In the genomic region with DNA sequence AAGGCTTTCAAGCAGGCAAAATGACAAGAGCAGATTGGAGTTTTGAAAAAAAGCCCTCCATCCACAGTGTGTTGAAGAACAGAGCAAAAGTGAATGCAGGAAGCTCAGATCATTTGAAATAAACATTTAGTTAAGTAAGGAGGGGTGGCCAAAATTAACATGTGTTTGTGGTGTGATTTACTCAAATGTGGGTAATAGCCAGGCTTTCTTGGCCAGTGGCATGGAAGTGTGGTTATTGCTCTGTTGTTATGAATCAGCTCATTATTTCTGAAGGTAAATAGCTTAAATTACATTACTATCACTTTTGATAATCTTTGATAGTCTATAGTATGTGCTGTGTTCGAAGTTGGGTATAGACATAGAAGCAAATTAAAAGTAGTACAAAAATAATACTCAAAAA, we compare ENCODE assay signal across 1 cellular context.
TF ChIP-seq lines count a peak whose summit lies in the region.

No MANE protein-coding gene starts in this region.

TF ChIP-seq in H1, 55 proteins besides CTCF, POLR2A, EP300 and RAD21 (continued from another document):
- TF ChIP-seq, protein P1, sequence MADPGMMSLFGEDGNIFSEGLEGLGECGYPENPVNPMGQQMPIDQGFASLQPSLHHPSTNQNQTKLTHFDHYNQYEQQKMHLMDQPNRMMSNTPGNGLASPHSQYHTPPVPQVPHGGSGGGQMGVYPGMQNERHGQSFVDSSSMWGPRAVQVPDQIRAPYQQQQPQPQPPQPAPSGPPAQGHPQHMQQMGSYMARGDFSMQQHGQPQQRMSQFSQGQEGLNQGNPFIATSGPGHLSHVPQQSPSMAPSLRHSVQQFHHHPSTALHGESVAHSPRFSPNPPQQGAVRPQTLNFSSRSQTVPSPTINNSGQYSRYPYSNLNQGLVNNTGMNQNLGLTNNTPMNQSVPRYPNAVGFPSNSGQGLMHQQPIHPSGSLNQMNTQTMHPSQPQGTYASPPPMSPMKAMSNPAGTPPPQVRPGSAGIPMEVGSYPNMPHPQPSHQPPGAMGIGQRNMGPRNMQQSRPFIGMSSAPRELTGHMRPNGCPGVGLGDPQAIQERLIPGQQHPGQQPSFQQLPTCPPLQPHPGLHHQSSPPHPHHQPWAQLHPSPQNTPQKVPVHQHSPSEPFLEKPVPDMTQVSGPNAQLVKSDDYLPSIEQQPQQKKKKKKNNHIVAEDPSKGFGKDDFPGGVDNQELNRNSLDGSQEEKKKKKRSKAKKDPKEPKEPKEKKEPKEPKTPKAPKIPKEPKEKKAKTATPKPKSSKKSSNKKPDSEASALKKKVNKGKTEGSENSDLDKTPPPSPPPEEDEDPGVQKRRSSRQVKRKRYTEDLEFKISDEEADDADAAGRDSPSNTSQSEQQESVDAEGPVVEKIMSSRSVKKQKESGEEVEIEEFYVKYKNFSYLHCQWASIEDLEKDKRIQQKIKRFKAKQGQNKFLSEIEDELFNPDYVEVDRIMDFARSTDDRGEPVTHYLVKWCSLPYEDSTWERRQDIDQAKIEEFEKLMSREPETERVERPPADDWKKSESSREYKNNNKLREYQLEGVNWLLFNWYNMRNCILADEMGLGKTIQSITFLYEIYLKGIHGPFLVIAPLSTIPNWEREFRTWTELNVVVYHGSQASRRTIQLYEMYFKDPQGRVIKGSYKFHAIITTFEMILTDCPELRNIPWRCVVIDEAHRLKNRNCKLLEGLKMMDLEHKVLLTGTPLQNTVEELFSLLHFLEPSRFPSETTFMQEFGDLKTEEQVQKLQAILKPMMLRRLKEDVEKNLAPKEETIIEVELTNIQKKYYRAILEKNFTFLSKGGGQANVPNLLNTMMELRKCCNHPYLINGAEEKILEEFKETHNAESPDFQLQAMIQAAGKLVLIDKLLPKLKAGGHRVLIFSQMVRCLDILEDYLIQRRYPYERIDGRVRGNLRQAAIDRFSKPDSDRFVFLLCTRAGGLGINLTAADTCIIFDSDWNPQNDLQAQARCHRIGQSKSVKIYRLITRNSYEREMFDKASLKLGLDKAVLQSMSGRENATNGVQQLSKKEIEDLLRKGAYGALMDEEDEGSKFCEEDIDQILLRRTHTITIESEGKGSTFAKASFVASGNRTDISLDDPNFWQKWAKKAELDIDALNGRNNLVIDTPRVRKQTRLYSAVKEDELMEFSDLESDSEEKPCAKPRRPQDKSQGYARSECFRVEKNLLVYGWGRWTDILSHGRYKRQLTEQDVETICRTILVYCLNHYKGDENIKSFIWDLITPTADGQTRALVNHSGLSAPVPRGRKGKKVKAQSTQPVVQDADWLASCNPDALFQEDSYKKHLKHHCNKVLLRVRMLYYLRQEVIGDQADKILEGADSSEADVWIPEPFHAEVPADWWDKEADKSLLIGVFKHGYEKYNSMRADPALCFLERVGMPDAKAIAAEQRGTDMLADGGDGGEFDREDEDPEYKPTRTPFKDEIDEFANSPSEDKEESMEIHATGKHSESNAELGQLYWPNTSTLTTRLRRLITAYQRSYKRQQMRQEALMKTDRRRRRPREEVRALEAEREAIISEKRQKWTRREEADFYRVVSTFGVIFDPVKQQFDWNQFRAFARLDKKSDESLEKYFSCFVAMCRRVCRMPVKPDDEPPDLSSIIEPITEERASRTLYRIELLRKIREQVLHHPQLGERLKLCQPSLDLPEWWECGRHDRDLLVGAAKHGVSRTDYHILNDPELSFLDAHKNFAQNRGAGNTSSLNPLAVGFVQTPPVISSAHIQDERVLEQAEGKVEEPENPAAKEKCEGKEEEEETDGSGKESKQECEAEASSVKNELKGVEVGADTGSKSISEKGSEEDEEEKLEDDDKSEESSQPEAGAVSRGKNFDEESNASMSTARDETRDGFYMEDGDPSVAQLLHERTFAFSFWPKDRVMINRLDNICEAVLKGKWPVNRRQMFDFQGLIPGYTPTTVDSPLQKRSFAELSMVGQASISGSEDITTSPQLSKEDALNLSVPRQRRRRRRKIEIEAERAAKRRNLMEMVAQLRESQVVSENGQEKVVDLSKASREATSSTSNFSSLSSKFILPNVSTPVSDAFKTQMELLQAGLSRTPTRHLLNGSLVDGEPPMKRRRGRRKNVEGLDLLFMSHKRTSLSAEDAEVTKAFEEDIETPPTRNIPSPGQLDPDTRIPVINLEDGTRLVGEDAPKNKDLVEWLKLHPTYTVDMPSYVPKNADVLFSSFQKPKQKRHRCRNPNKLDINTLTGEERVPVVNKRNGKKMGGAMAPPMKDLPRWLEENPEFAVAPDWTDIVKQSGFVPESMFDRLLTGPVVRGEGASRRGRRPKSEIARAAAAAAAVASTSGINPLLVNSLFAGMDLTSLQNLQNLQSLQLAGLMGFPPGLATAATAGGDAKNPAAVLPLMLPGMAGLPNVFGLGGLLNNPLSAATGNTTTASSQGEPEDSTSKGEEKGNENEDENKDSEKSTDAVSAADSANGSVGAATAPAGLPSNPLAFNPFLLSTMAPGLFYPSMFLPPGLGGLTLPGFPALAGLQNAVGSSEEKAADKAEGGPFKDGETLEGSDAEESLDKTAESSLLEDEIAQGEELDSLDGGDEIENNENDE (IDR thresholded peaks at IDR 0.05; ENCODE audit: insufficient replicate concordance, low read length) = no peak
- TF ChIP-seq TAF7 (optimal IDR thresholded peaks at IDR 0.05; ENCODE audit: borderline replicate concordance, low read depth, low read length) (no peak), GTF2F1 (IDR thresholded peaks at IDR 0.05; ENCODE audit: borderline replicate concordance, low read depth, low read length) (no peak), CHD2 (IDR thresholded peaks at IDR 0.05; ENCODE audit: low read length) (no peak), RBBP5 (IDR thresholded peaks at IDR 0.05; ENCODE audit: borderline replicate concordance, low read depth, low read length) (no peak), KDM5A (IDR thresholded peaks at IDR 0.05; ENCODE audit: low read length) (no peak), SP4 (IDR thresholded peaks at IDR 0.05; ENCODE audit: low read length) (no peak), POLR2AphosphoS5 (IDR thresholded peaks at IDR 0.05; ENCODE audit: low read depth, low read length) (no peak), SIRT6 (IDR thresholded peaks at IDR 0.05; ENCODE audit: low read length) (no peak), SP2 (IDR thresholded peaks at IDR 0.05; ENCODE audit: low read length) (no peak), EGR1 (IDR thresholded peaks at IDR 0.05; ENCODE audit: borderline replicate concordance, low read depth, low read length) (no peak), POU5F1 (IDR thresholded peaks at IDR 0.05; ENCODE audit: low read depth, low read length) (no peak), YY1 (IDR thresholded peaks at IDR 0.05; ENCODE audit: low read depth, low read length) (no peak), RNF2 (IDR thresholded peaks at IDR 0.05; ENCODE audit: borderline replicate concordance, low read depth, low read length, missing control alignments, poor library complexity, severe bottlenecking) (no peak), BCL11A (IDR thresholded peaks at IDR 0.05; ENCODE audit: low read depth in 2 of 2, low read length in 2 of 2) (no peak), SRF (IDR thresholded peaks at IDR 0.05; ENCODE audit: low read depth, low read length) (no peak), NANOG (IDR thresholded peaks at IDR 0.05; ENCODE audit: insufficient read depth, low read depth, low read length, poor library complexity, severe bottlenecking) (no peak)
- TF ChIP-seq, protein P2, sequence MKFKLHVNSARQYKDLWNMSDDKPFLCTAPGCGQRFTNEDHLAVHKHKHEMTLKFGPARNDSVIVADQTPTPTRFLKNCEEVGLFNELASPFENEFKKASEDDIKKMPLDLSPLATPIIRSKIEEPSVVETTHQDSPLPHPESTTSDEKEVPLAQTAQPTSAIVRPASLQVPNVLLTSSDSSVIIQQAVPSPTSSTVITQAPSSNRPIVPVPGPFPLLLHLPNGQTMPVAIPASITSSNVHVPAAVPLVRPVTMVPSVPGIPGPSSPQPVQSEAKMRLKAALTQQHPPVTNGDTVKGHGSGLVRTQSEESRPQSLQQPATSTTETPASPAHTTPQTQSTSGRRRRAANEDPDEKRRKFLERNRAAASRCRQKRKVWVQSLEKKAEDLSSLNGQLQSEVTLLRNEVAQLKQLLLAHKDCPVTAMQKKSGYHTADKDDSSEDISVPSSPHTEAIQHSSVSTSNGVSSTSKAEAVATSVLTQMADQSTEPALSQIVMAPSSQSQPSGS (IDR thresholded peaks at IDR 0.05; ENCODE audit: low read length) = no peak
